Comparison of ENCODE assay signal across 8 cellular contexts in the genomic region with DNA sequence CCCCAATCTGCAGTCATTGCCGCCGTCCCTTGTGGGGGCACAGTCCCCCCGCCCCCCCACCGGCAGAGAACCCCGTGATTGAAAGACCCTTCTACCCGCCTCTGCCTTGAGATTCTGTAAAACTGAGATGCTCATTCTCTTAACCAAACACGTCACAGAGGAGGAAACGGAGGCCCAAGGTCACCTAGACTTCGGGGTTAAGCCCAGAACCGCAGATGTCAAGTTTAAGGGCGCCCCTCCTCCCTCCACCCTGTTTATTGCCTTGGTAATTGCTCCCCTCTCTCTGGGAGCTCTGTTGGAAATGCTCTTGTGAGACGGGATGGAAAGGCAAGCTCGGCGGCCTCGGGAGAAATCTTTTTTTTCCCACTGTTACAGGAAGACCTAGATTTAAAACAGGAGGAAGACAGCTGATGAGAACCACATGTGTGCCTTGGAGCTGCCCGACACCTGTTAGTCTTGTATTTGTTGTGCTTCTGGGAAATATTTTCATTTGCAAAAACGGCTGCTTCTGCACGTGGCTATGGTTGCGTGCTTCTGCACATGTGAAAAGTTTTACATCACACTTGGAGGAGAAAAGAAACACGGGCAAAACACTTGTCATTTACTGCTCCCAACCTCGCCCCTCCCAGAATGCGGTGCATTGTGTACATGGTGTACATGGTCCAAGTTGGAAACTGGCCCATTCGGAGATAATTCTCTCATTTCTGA. TPM values are rescaled to one million over a fixed set of nuclear protein-coding genes. Genes with fewer than 3 reads are reported as not detected.
DNase-seq lines count a peak whose midpoint lies in the region; TF ChIP-seq lines count a peak whose summit lies in the region.

No MANE protein-coding gene starts in this region.

- peak overlapping the region; percentile 30 for H4K8ac ChIP-seq in trophoblast cell (ENCODE audit: low read depth, low read length)

- H3K27ac Mint-ChIP-seq in activated CD4-positive, alpha-beta memory T cell treated with anti-CD3 and anti-CD28 coated beads, Interleukin-2, amount 10 ng/mL, durations not matched to agents 7 days and 5 days = peak overlapping the region; percentile 100

- peak overlapping the region; percentile 99 for H3K18ac ChIP-seq in trophoblast cell (ENCODE audit: low read length)

- H3K14ac ChIP-seq in trophoblast cell (ENCODE audit: low read length) = peak overlapping the region; percentile 100

- peak overlapping the region; percentile 44 for H2AK5ac ChIP-seq in trophoblast cell (ENCODE audit: low read length)

- peak; percentile 25 for DNase-seq in NCI-H2107 treated with DMSO at 0.1 percent for 48 hours (lab: John Stamatoyannopoulos, UW; ENCODE audit: unreplicated experiment)
- DNase-seq in NCI-H2107 (lab: John Stamatoyannopoulos, UW) = no peak
- DNase-seq in LNCaP clone FGC (ENCODE audit: low read depth) = no peak
- DNase-seq in activated CD4-positive, alpha-beta memory T cell treated with anti-CD3 and anti-CD28 coated beads, Interleukin-2, amount 10 ng/mL, durations not matched to agents 7 days and 5 days = no peak
- DNase-seq in foreskin melanocyte = peak; percentile 24
- DNase-seq in trophoblast cell = no peak
- no peak for DNase-seq in NCI-H510A (lab: John Stamatoyannopoulos, UW)
- no peak for DNase-seq in DMS153 treated with DMSO at 0.1 percent for 48 hours (lab: John Stamatoyannopoulos, UW; ENCODE audit: unreplicated experiment)

- H3K4me3 ChIP-seq in LNCaP clone FGC (ENCODE audit: low read depth, low read length) (peak overlapping the region; percentile 83), trophoblast cell (ENCODE audit: low read depth, low read length) (peak overlapping the region; percentile 84)

- H3K4ac ChIP-seq in trophoblast cell (ENCODE audit: low read depth, low read length) = peak overlapping the region; percentile 71

- no peaks in the 10 kb centered on the region for H3K9me3 Mint-ChIP-seq in activated CD4-positive, alpha-beta memory T cell treated with anti-CD3 and anti-CD28 coated beads, Interleukin-2, amount 10 ng/mL, durations not matched to agents 7 days and 5 days

- peak overlapping the region; percentile 76 for H3K27ac ChIP-seq in trophoblast cell (ENCODE audit: low read depth, low read length)

- WGBS in trophoblast cell (ENCODE audit: extremely low coverage, insufficient coverage, insufficient read length) = no CpG with 5 or more reads among the region's 23 CpGs

- H4K12ac ChIP-seq in trophoblast cell (ENCODE audit: low read depth, low read length) = peak overlapping the region; percentile 45

- H3K27me3 Mint-ChIP-seq in activated CD4-positive, alpha-beta memory T cell treated with anti-CD3 and anti-CD28 coated beads, Interleukin-2, amount 10 ng/mL, durations not matched to agents 7 days and 5 days = no peaks in the 10 kb centered on the region

- H3K4me2 ChIP-seq in trophoblast cell (ENCODE audit: low read length) = peak overlapping the region; percentile 55

- no peaks in the 10 kb centered on the region for H3K9me3 ChIP-seq in trophoblast cell (ENCODE audit: insufficient read depth, low read depth, low read length)

- CTCF ChIA-PET in activated CD4-positive, alpha-beta memory T cell treated with anti-CD3 and anti-CD28 coated beads, Interleukin-2, amount 10 ng/mL, durations not matched to agents 7 days and 5 days (lab: Charles Lee) = interaction anchor here (0.6 to 1.2 kb wide), 4 partner anchors 9 to 536 kb away, joined by 3 to 5 read pairs (median 4); no protein-coding TSS in a partner anchor

- H2BK5ac ChIP-seq in trophoblast cell (ENCODE audit: low read depth, low read length, poor library complexity) = no peak overlapping the region

- TF ChIP-seq CTCF in LNCaP clone FGC (IDR thresholded peaks at IDR 0.05; ENCODE audit: control insufficient read depth, extremely low read depth, insufficient read depth) = no peak

- peaks cover 10 to 21% of the 10 kb centered on the region in 2 experiments for H3K36me3 ChIP-seq in trophoblast cell (ENCODE audit: control insufficient read depth in 1 of 2, insufficient read depth in 2 of 2, low read length in 2 of 2)

- H2BK120ac ChIP-seq in trophoblast cell (ENCODE audit: insufficient read depth, low read length, poor library complexity) = no peak overlapping the region

- peak overlapping the region; percentile 85 for H2AFZ ChIP-seq in trophoblast cell (ENCODE audit: insufficient read depth, low read length, poor library complexity)

- peaks cover 0 to 6% of the 10 kb centered on the region in 2 experiments for H3K4me1 ChIP-seq in trophoblast cell (ENCODE audit: control insufficient read depth in 1 of 2, insufficient read depth in 2 of 2, low read length in 2 of 2)

- POLR2A ChIA-PET in activated CD4-positive, alpha-beta memory T cell treated with anti-CD3 and anti-CD28 coated beads, Interleukin-2, amount 10 ng/mL, durations not matched to agents 7 days and 5 days (lab: Charles Lee) = interaction anchor here (0.7 to 5.7 kb wide), 20 partner anchors 9 to 680 kb away, joined by 3 to 136 read pairs (median 4); a partner anchor contains a TSS

- peak overlapping the region; percentile 17 for H3K23ac ChIP-seq in trophoblast cell (ENCODE audit: low read length)

- peaks cover 61% of the 10 kb centered on the region for H3K4me1 Mint-ChIP-seq in activated CD4-positive, alpha-beta memory T cell treated with anti-CD3 and anti-CD28 coated beads, Interleukin-2, amount 10 ng/mL, durations not matched to agents 7 days and 5 days

- H4K91ac ChIP-seq in trophoblast cell (ENCODE audit: low read depth, low read length) = peak overlapping the region; percentile 88

- H3K79me1 ChIP-seq in trophoblast cell (ENCODE audit: low read length) = peaks cover 12% of the 10 kb centered on the region

- no peak overlapping the region for H2BK12ac ChIP-seq in trophoblast cell (ENCODE audit: low read length)

- no peaks in the 10 kb centered on the region for H3K27me3 ChIP-seq in trophoblast cell (ENCODE audit: insufficient read depth, low read length)

- peak overlapping the region; percentile 99 for H3K4me3 Mint-ChIP-seq in activated CD4-positive, alpha-beta memory T cell treated with anti-CD3 and anti-CD28 coated beads, Interleukin-2, amount 10 ng/mL, durations not matched to agents 7 days and 5 days

- peaks cover 21% of the 10 kb centered on the region for H3K79me2 ChIP-seq in trophoblast cell (ENCODE audit: control insufficient read depth, insufficient read depth, low read length, poor library complexity)

- H3K36me3 Mint-ChIP-seq in activated CD4-positive, alpha-beta memory T cell treated with anti-CD3 and anti-CD28 coated beads, Interleukin-2, amount 10 ng/mL, durations not matched to agents 7 days and 5 days (ENCODE audit: low read depth) = peaks cover 47% of the 10 kb centered on the region

- peak overlapping the region; percentile 66 for H3K9ac ChIP-seq in trophoblast cell (ENCODE audit: low read length)

RNA-seq across cellular contexts. Expression of a gene that starts 1.1 kb away (rescaled TPM):
- 10 to 100 TPM; 15.5 to 15.9 TPM for total RNA-seq in activated CD4-positive, alpha-beta memory T cell treated with anti-CD3 and anti-CD28 coated beads, Interleukin-2, amount 10 ng/mL, durations not matched to agents 7 days and 5 days
- polyA plus RNA-seq in trophoblast cell (2013) = 10.5 and 11.2 TPM in 2 replicates

RNA-seq across cellular contexts. Expression of a gene that starts 30.8 kb away (rescaled TPM):
- total RNA-seq in activated CD4-positive, alpha-beta memory T cell treated with anti-CD3 and anti-CD28 coated beads, Interleukin-2, amount 10 ng/mL, durations not matched to agents 7 days and 5 days = 10 to 100 TPM; 52.6 to 60.6 TPM
- 65.8 and 66.8 TPM in 2 replicates for polyA plus RNA-seq in trophoblast cell (2013)

RNA-seq across cellular contexts. Expression of a gene that starts 31.8 kb away (rescaled TPM):
- 1 to 10 TPM; 1.4 TPM for total RNA-seq in activated CD4-positive, alpha-beta memory T cell treated with anti-CD3 and anti-CD28 coated beads, Interleukin-2, amount 10 ng/mL, durations not matched to agents 7 days and 5 days
- 1.4 and 1.6 TPM in 2 replicates for polyA plus RNA-seq in trophoblast cell (2013)

RNA-seq across cellular contexts. Expression of a gene that starts 56.9 kb away (rescaled TPM):
- total RNA-seq in activated CD4-positive, alpha-beta memory T cell treated with anti-CD3 and anti-CD28 coated beads, Interleukin-2, amount 10 ng/mL, durations not matched to agents 7 days and 5 days = 10 to 100 TPM; 57.3 to 57.7 TPM
- polyA plus RNA-seq in trophoblast cell (2013) = 101 TPM in 2 replicates

Comparison
In these comparisons a context has a peak if more than half of its experiments do, and no peak if none do; other contexts are left out.
1. DNase-seq: peak in NCI-H2107 treated with DMSO at 0.1 percent for 48 hours (single experiment) and foreskin melanocyte (single experiment); none in NCI-H2107 (single experiment), LNCaP clone FGC (single experiment), activated CD4-positive, alpha-beta memory T cell treated with anti-CD3 and anti-CD28 coated beads, Interleukin-2, amount 10 ng/mL, durations not matched to agents 7 days and 5 days (single experiment), trophoblast cell (0 of 2), NCI-H510A (single experiment) and DMS153 treated with DMSO at 0.1 percent for 48 hours (single experiment).